ENCODE assay signal across 9 cellular contexts in the genomic region with DNA sequence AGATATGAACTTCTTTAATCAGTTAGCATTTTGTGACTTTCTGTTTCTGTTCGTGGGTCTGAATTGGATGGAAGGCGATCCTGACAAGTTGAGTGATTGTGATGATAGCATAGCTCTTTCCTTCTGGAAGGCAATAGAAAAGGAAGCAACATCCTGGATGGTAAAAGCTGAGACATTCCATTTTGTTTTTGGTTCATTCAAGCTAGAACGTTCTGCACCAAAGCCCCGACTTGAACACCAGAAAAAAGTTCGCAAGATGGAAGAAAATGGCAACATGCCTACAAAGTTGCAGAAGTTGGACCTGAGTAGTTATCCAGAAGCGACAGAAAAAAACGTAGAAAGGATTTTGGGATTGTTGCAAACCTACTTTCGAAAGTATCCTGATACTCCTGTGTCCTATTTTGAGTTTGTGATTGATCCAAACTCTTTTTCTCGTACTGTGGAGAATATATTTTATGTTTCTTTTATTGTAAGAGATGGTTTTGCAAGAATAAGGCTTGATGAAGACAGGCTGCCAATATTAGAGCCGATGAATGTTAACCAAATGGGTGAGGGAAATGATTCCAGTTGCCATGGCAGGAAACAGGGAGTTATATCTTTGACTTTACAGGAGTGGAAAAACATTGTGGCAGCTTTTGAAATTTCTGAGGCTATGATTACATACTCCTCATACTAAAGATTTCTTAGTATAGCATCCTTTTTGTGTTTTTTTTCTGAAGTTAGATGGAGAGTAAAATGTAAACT. TPM values are rescaled to one million over a fixed set of nuclear protein-coding genes. Genes with fewer than 3 reads are reported as not detected.
DNase-seq lines count a peak whose midpoint lies in the region; ATAC-seq and TF ChIP-seq lines count a peak whose summit lies in the region.
"Had no signal": no experiment of that assay in that cellular context is flagged by ENCODE, and none has a peak within 500 bp of the region (broad histone marks: within the 10 kb centered on the region; RNA-seq: fewer than 3 reads in every experiment).

No MANE protein-coding gene starts in this region.

- H3K36me3 Mint-ChIP-seq in CD4-positive, alpha-beta T cell (ENCODE audit: low read depth) = peaks cover 29% of the 10 kb centered on the region
- H3K36me3 Mint-ChIP-seq in T-helper 17 cell (ENCODE audit: low read depth) = peaks cover 4% of the 10 kb centered on the region

- H3K4me1 Mint-ChIP-seq in CD4-positive, alpha-beta T cell (ENCODE audit: low read depth) = peaks cover 68% of the 10 kb centered on the region
- peaks cover 44% of the 10 kb centered on the region for H3K4me1 Mint-ChIP-seq in T-helper 17 cell

- no peak overlapping the region for H3K9ac ChIP-seq in rectal smooth muscle tissue (ENCODE audit: low read length)

- POLR2A ChIA-PET in CD4-positive, alpha-beta T cell (lab: Charles Lee) = interaction anchor here (0.6 to 4.1 kb wide), 10 partner anchors 13 to 417 kb away, joined by 3 to 102 read pairs (median 4); a partner anchor contains a TSS

- peak overlapping the region; percentile 99 for H3K27ac Mint-ChIP-seq in CD4-positive, alpha-beta T cell
- H3K27ac Mint-ChIP-seq in T-helper 17 cell = peak overlapping the region; percentile 96

- no peaks in the 10 kb centered on the region for H3K9me3 Mint-ChIP-seq in CD4-positive, alpha-beta T cell

- DNase-seq in CD4-positive, alpha-beta T cell = no peak
- DNase-seq in T-helper 17 cell (no peak), fibroblast of mammary gland (ENCODE audit: low read depth) (no peak), NCI-H1105 treated with DMSO at 0.1 percent for 48 hours (lab: John Stamatoyannopoulos, UW) (no peak)
- DNase-seq in effector CD8-positive, alpha-beta T cell (lab: John Stamatoyannopoulos, UW) = no peak
- DNase-seq: NCI-H446 treated with DMSO at 0.1 percent for 48 hours had no signal

- no peak for ATAC-seq in CD4-positive, alpha-beta T cell (ENCODE audit: poor library complexity)
- ATAC-seq in T-helper 17 cell (no peak), HG02840 (IDR thresholded peaks at IDR 0.05; ENCODE audit: low FRiP score, unreplicated experiment) (no peak), HG02973 (IDR thresholded peaks at IDR 0.05; ENCODE audit: unreplicated experiment) (no peak)

- peaks cover 26% of the 10 kb centered on the region for H3K4me1 ChIP-seq in rectal smooth muscle tissue (ENCODE audit: control insufficient read depth, insufficient read depth, low read length)

- CTCF ChIA-PET in CD4-positive, alpha-beta T cell (lab: Charles Lee) = interaction anchor here (0.6 to 1.8 kb wide), 4 partner anchors 16 to 89 kb away, joined by 4 to 11 read pairs (median 4); a partner anchor contains a TSS

- no peaks in the 10 kb centered on the region for H3K27me3 Mint-ChIP-seq in CD4-positive, alpha-beta T cell
- H3K27me3 Mint-ChIP-seq in T-helper 17 cell = no peaks in the 10 kb centered on the region

- H3K4me3 ChIP-seq in fibroblast of mammary gland (ENCODE audit: control insufficient read depth, low read depth, low read length) = peak overlapping the region; percentile 43
- H3K4me3 ChIP-seq in rectal smooth muscle tissue (ENCODE audit: low read length) = peak overlapping the region; percentile 70

- no peaks in the 10 kb centered on the region for H3K9me3 ChIP-seq in CD4-positive, alpha-beta T cell (ENCODE audit: control insufficient read depth, low read length)
- H3K9me3 ChIP-seq in T-helper 17 cell (ENCODE audit: control insufficient read depth, low read length, poor library complexity, severe bottlenecking) = no peaks in the 10 kb centered on the region

- intact Hi-C loops in CD4-positive, alpha-beta T cell (cut with DNase I, micrococcal nuclease) = loop anchor here (5.0 to 10.0 kb wide), 5 partner anchors 87 to 803 kb away; a partner anchor contains a TSS

- H3K27ac ChIP-seq in CD4-positive, alpha-beta T cell (ENCODE audit: low read depth, low read length) = peak overlapping the region; percentile 75
- H3K27ac ChIP-seq in rectal smooth muscle tissue (ENCODE audit: low read depth, low read length) = peak overlapping the region; percentile 63

- peak overlapping the region; percentile 92 for H3K4me3 Mint-ChIP-seq in CD4-positive, alpha-beta T cell
- H3K4me3 Mint-ChIP-seq in T-helper 17 cell = peak overlapping the region; percentile 93

- no peak for TF ChIP-seq CTCF in CD4-positive, alpha-beta T cell (IDR thresholded peaks at IDR 0.05)
- no peak for TF ChIP-seq CTCF in fibroblast of mammary gland (conservative IDR thresholded peaks at IDR 0.05; ENCODE audit: control insufficient read depth, insufficient read depth, low read depth, low read length)

- no peaks in the 10 kb centered on the region for H3K36me3 ChIP-seq in rectal smooth muscle tissue (ENCODE audit: control insufficient read depth, insufficient read depth, low read length)

- H3K27me3 ChIP-seq in CD4-positive, alpha-beta T cell (ENCODE audit: control insufficient read depth, insufficient read depth, low read length) = no peaks in the 10 kb centered on the region
- no peaks in the 10 kb centered on the region for H3K27me3 ChIP-seq in rectal smooth muscle tissue (ENCODE audit: control insufficient read depth, insufficient read depth, low read length)

RNA-seq across cellular contexts. Expression of a gene that starts 0.9 kb away (rescaled TPM):
- total RNA-seq in CD4-positive, alpha-beta T cell = 10 to 100 TPM; 13.5 to 14.3 TPM
- total RNA-seq in T-helper 17 cell = 10 to 100 TPM; 12.2 to 13.7 TPM
